ENCODE assay signal across 16 cellular contexts in genomic region chr3:64351713-64352595, GRCh38.
A peak's percentile ranks its signal among the peaks of the same experiment; 100 is the strongest.
DNase-seq lines count a peak whose midpoint lies in the region; ATAC-seq, FAIRE-seq and TF ChIP-seq lines count a peak whose summit lies in the region.
"Had no signal": no experiment of that assay in that cellular context is flagged by ENCODE, and none has a peak within 500 bp of the region (broad histone marks: within the 10 kb centered on the region; RNA-seq: fewer than 3 reads in every experiment).

No MANE protein-coding gene starts in this region.

- H3K4me1 ChIP-seq in PC-9 (replicated peaks; ENCODE audit: insufficient read depth): peaks cover 29% of the 10 kb centered on the region
- H3K4me1 ChIP-seq in esophagus squamous epithelium: peaks cover 7 to 91% (median 30%) of the 10 kb centered on the region in 3 donors
- peaks cover 0 to 9% (median 0%) of the 10 kb centered on the region in 3 donors for H3K4me1 ChIP-seq in pancreas

- H3K27me3 ChIP-seq in PC-9 (ENCODE audit: insufficient read depth, low read depth): no peaks in the 10 kb centered on the region
- H3K27me3 ChIP-seq in esophagus squamous epithelium: no peaks in the 10 kb centered on the region
- no peaks in the 10 kb centered on the region for H3K27me3 ChIP-seq in pancreas

- H3K4me3 ChIP-seq in PC-9 (no peak overlapping the region), esophagus squamous epithelium (no peak overlapping the region), pancreas (no peak overlapping the region)
- H3K4me3 ChIP-seq: K562 had no signal

- intact Hi-C loops in PC-9 (cut with micrococcal nuclease; ENCODE audit: unreplicated experiment): loop anchor here (1.0 to 5.0 kb wide), 6 partner anchors 9 to 320 kb away; no protein-coding TSS in a partner anchor
- intact Hi-C loops in esophagus squamous epithelium (cut with DNase I): no loop called here
- intact Hi-C loops in pancreas (cut with DNase I): no loop called here

- H3K4me2 ChIP-seq in PC-9: no peak overlapping the region

- no peak for TF ChIP-seq POLR2A in esophagus squamous epithelium (IDR thresholded peaks at IDR 0.05)

- WGBS in esophagus squamous epithelium, 2 donors: 48 to 62% methylated on average over 5 to 6 of the region's 6 CpGs
- WGBS in pancreas, 2 donors: 73 to 74% methylated on average over 6 of the region's 6 CpGs

- CTCF ChIA-PET in PC-9 (lab: Charles Lee): no interaction called here

- POLR2A ChIA-PET in PC-9 (lab: Charles Lee; ENCODE audit: unreplicated experiment): interaction anchor here (0.7 kb wide), 1 partner anchor 1812 kb away, joined by 4 read pairs; no protein-coding TSS in a partner anchor

- H3K36me3 ChIP-seq in PC-9 (ENCODE audit: low read depth) (no peaks in the 10 kb centered on the region), esophagus squamous epithelium (no peaks in the 10 kb centered on the region), pancreas (no peaks in the 10 kb centered on the region)

- TF ChIP-seq CTCF in PC-9 (conservative IDR thresholded peaks at IDR 0.05): no peak
- no peak for TF ChIP-seq CTCF in esophagus squamous epithelium (IDR thresholded peaks at IDR 0.05)
- no peak for TF ChIP-seq CTCF in pancreas (IDR thresholded peaks at IDR 0.05)

- no peaks in the 10 kb centered on the region for H3K9me2 ChIP-seq in PC-9 (ENCODE audit: insufficient read depth)

- H3K27ac ChIP-seq in PC-9 (peak overlapping the region; percentile 61), esophagus squamous epithelium (peak overlapping the region; percentile 22 to 77 (median 62)), pancreas (no peak overlapping the region)

- FAIRE-seq in pancreas (lab: Jason Lieb, UNC): no peak
- FAIRE-seq: endometrium, GM19239, K562 had no signal

- no peaks in the 10 kb centered on the region for H3K79me2 ChIP-seq in PC-9 (ENCODE audit: low read depth)

- no peaks in the 10 kb centered on the region for H3K9me3 ChIP-seq in PC-9 (ENCODE audit: insufficient read depth, low read depth)
- H3K9me3 ChIP-seq in esophagus squamous epithelium: no peaks in the 10 kb centered on the region
- H3K9me3 ChIP-seq in pancreas: no peaks in the 10 kb centered on the region

- no peak overlapping the region for H2AFZ ChIP-seq in PC-9

- no peaks in the 10 kb centered on the region for H4K20me1 ChIP-seq in PC-9 (ENCODE audit: insufficient read depth)

- DNase-seq in Daoy (ENCODE audit: low read depth) (peak; percentile 64), PC-9 (peak in 1 of 2 experiments; percentile 47), esophagus squamous epithelium (lab: John Stamatoyannopoulos, UW) (no peak), pancreas (peak in 2 of 6 donors; percentile 18 to 32), NOMO-1 (lab: John Stamatoyannopoulos, UW; ENCODE audit: unreplicated experiment in 2 of 2) (no peak), NCI-H187 (lab: John Stamatoyannopoulos, UW) (no peak), mucosa of gallbladder (ENCODE audit: low spot score) (no peak)
- DNase-seq: activated naive CD4-positive, alpha-beta T cell; DND-41; stimulated activated CD4-positive, alpha-beta T cell treated with anti-CD3 and anti-CD28 coated beads, Interleukin-2, amount 100 ng/mL, for 24 hours had no signal

- BruUV-seq in PC-9 (replicated peaks; lab: Mats Ljungman, UMichigan): TSS peak; percentile 57

- no peaks in the 10 kb centered on the region for H3F3A ChIP-seq in PC-9 (ENCODE audit: insufficient read depth, low read depth)

- ATAC-seq in pancreas (peak in 3 of 4 donors; percentile 60 to 72 (median 68)), GM21528 (IDR thresholded peaks at IDR 0.05; ENCODE audit: low FRiP score, unreplicated experiment) (no peak)
- ATAC-seq: K562, left lobe of liver, WTC11 had no signal

Comparison
In these comparisons a context has a peak if more than half of its experiments do, and no peak if none do; other contexts are left out.
1. H3K27ac ChIP-seq: peak in PC-9 (single experiment) and esophagus squamous epithelium (4 of 4); none in pancreas (0 of 4).